1 cellular context compared by ENCODE assay signal in genomic region chr12:101051901-101052550, GRCh38.
TF ChIP-seq lines count a peak whose summit lies in the region.

No MANE protein-coding gene starts in this region.

TF ChIP-seq in HEK293, 187 proteins besides CTCF, POLR2A, EP300 and RAD21 (continued from another document):
- TF ChIP-seq ZSCAN4 (tag by site-specific recombination; IDR thresholded peaks at IDR 0.05) = peak; percentile 48
- 0 out of 2 replicates have a peak, but pooled peaks have one; percentile 22 for TF ChIP-seq ZNF692 (tag by site-specific recombination; IDR thresholded peaks at IDR 0.05)
- TF ChIP-seq GLI2 (tag by site-specific recombination; IDR thresholded peaks at IDR 0.05; ENCODE audit: borderline replicate concordance, low read depth) = peak; percentile 65
- TF ChIP-seq SP2 (tag by site-specific recombination; IDR thresholded peaks at IDR 0.05) = 0 out of 2 replicates have a peak, but pooled peaks have one; percentile 27
- TF ChIP-seq INSM2 (tag by site-specific recombination; IDR thresholded peaks at IDR 0.05) = peak; percentile 96
- TF ChIP-seq FEZF1 (tag by site-specific recombination; IDR thresholded peaks at IDR 0.05) = peak; percentile 100
- peak; percentile 44; the same call in 1 of the 2 replicates for TF ChIP-seq ZNF423 (tag by site-specific recombination; IDR thresholded peaks at IDR 0.05)
- TF ChIP-seq GLIS1 (tag by site-specific recombination; IDR thresholded peaks at IDR 0.05) = peak; percentile 66; the same call in 1 of the 2 replicates
- peak; percentile 95 for TF ChIP-seq KLF8 (tag by site-specific recombination; IDR thresholded peaks at IDR 0.05)
- no peak for TF ChIP-seq ZNF274 (IDR thresholded peaks at IDR 0.05; ENCODE audit: low read length)
- no peak for TF ChIP-seq ZNF274 (tag by site-specific recombination; IDR thresholded peaks at IDR 0.05; ENCODE audit: borderline replicate concordance)
- peak; percentile 87 for TF ChIP-seq ZNF629 (tag by site-specific recombination; IDR thresholded peaks at IDR 0.05)
- peak; percentile 15; the same call in 1 of the 2 replicates for TF ChIP-seq KLF9 (tag by site-specific recombination; IDR thresholded peaks at IDR 0.05; ENCODE audit: low read depth)
- peak; percentile 60; the same call in 1 of the 2 replicates for TF ChIP-seq ZNF501 (tag by site-specific recombination; IDR thresholded peaks at IDR 0.05)
- no peak for TF ChIP-seq ZNF792 (tag by site-specific recombination; IDR thresholded peaks at IDR 0.05)
- 0 out of 2 replicates have a peak, but pooled peaks have one; percentile 35 for TF ChIP-seq RBAK (tag by site-specific recombination; IDR thresholded peaks at IDR 0.05)
- TF ChIP-seq ZBTB20 (tag by site-specific recombination; IDR thresholded peaks at IDR 0.05) = no peak
- no peak for TF ChIP-seq ZBTB48 (tag by site-specific recombination; IDR thresholded peaks at IDR 0.05)
- peak; percentile 54 for TF ChIP-seq PRDM10 (tag by site-specific recombination; IDR thresholded peaks at IDR 0.05)
- TF ChIP-seq ELK4 (IDR thresholded peaks at IDR 0.05; ENCODE audit: borderline replicate concordance, low read depth, low read length) = no peak
- TF ChIP-seq ZNF48 (tag by site-specific recombination; IDR thresholded peaks at IDR 0.05) = no peak
- no peak for TF ChIP-seq ZNF530 (tag by site-specific recombination; IDR thresholded peaks at IDR 0.05; ENCODE audit: low read depth)
- TF ChIP-seq ZNF362 (tag by site-specific recombination; IDR thresholded peaks at IDR 0.05) = peak; percentile 67; the same call in 1 of the 2 replicates
- peak; percentile 89 for TF ChIP-seq ZNF184 (tag by site-specific recombination; IDR thresholded peaks at IDR 0.05)
- TF ChIP-seq ZBTB1 (tag by site-specific recombination; IDR thresholded peaks at IDR 0.05) = 0 out of 2 replicates have a peak, but pooled peaks have one; percentile 70
- peak; percentile 75; the same call in 1 of the 2 replicates for TF ChIP-seq TRIM28 (IDR thresholded peaks at IDR 0.05; ENCODE audit: borderline replicate concordance, low read length)
- TF ChIP-seq ZNF529 (tag by site-specific recombination; IDR thresholded peaks at IDR 0.05; ENCODE audit: insufficient replicate concordance) = peak; percentile 46
- peak; percentile 63; the same call in 1 of the 2 replicates for TF ChIP-seq MZF1 (tag by site-specific recombination; IDR thresholded peaks at IDR 0.05; ENCODE audit: borderline replicate concordance)
